Comparison of ENCODE assay signal across 13 cellular contexts in genomic region chr7:22866965-22867364, GRCh38. TPM values are rescaled to one million over a fixed set of nuclear protein-coding genes. Genes with fewer than 3 reads are reported as not detected.
A peak's percentile ranks its signal among the peaks of the same experiment; 100 is the strongest.
DNase-seq lines count a peak whose midpoint lies in the region; ATAC-seq and TF ChIP-seq lines count a peak whose summit lies in the region.
"Had no signal": no experiment of that assay in that cellular context is flagged by ENCODE, and none has a peak within 500 bp of the region (broad histone marks: within the 10 kb centered on the region; RNA-seq: fewer than 3 reads in every experiment).

No MANE protein-coding gene starts in this region.

- peak overlapping the region in 2 of 11 experiments; percentile 43 to 54; a peak in 2 of 22 replicates for H3K27ac ChIP-seq in BLaER1 treated with 17β-estradiol and CSF1 and Interleukin-3, amounts not matched to agents 10 nM and 100 nM
- H3K27ac ChIP-seq in brain microvascular endothelial cell: peak overlapping the region; percentile 3
- H3K27ac ChIP-seq in heart left ventricle: peak overlapping the region; percentile 43 to 90 (median 75)
- H3K27ac ChIP-seq: C4-2B had no signal

- no peak overlapping the region for H3K27ac Mint-ChIP-seq in natural killer cell treated with Interleukin-12 subunit alpha and Interleukin-12 subunit beta and Interleukin-15 and Interleukin-18, amount 100 ng/mL, for 72 hours

- H3K36me3 ChIP-seq in BLaER1 treated with 17β-estradiol and CSF1 and Interleukin-3, amounts not matched to agents 10 nM and 100 nM: peaks cover 0 to 40% (median 26%) of the 10 kb centered on the region in 11 experiments; a peak in 18 of 22 replicates
- H3K36me3 ChIP-seq in brain microvascular endothelial cell (replicated peaks): no peaks in the 10 kb centered on the region
- no peaks in the 10 kb centered on the region for H3K36me3 ChIP-seq in heart left ventricle
- H3K36me3 ChIP-seq: thyroid gland had no signal

- peaks cover 0 to 6% of the 10 kb centered on the region in 2 donors for H3K4me1 Mint-ChIP-seq in natural killer cell treated with Interleukin-12 subunit alpha and Interleukin-12 subunit beta and Interleukin-15 and Interleukin-18, amount 100 ng/mL, for 72 hours (ENCODE audit: low read depth in 2 of 2)

- no peak overlapping the region for H3K9ac ChIP-seq in BLaER1 treated with 17β-estradiol and CSF1 and Interleukin-3, amounts not matched to agents 10 nM and 100 nM

- no peaks in the 10 kb centered on the region; a peak in 2 of 22 replicates for H4K20me1 ChIP-seq in BLaER1 treated with 17β-estradiol and CSF1 and Interleukin-3, amounts not matched to agents 10 nM and 100 nM

- TF ChIP-seq POLR2A in heart left ventricle (IDR thresholded peaks at IDR 0.05): no peak

- H3K9me3 ChIP-seq in BLaER1 treated with 17β-estradiol and CSF1 and Interleukin-3, amounts not matched to agents 10 nM and 100 nM (replicated peaks in 1 of 11): peaks cover 3 to 22% (median 13%) of the 10 kb centered on the region in 11 experiments; a peak in 16 of 22 replicates
- H3K9me3 ChIP-seq in heart left ventricle: no peaks in the 10 kb centered on the region
- H3K9me3 ChIP-seq: thyroid gland had no signal

- H3K4me3 Mint-ChIP-seq in natural killer cell treated with Interleukin-12 subunit alpha and Interleukin-12 subunit beta and Interleukin-15 and Interleukin-18, amount 100 ng/mL, for 72 hours: no peak overlapping the region

- H3K4me2 ChIP-seq in BLaER1 treated with 17β-estradiol and CSF1 and Interleukin-3, amounts not matched to agents 10 nM and 100 nM: peak overlapping the region in 9 of 11 experiments; percentile 2 to 72 (median 55); a peak in 16 of 22 replicates

- in situ Hi-C loops in brain microvascular endothelial cell (cut with HindIII; ENCODE audit: low pct_ligation_motif_present, low sequenced_read_pairs): loop anchor here (25.0 kb wide), 1 partner anchor 195 kb away; no protein-coding TSS in a partner anchor

- peak in 3 of 4 donors; percentile 72 to 86 (median 74) for ATAC-seq in heart left ventricle
- ATAC-seq in natural killer cell treated with Interleukin-12 subunit alpha and Interleukin-12 subunit beta and Interleukin-15 and Interleukin-18, amount 100 ng/mL, for 72 hours: no peak

- DNase-seq in brain microvascular endothelial cell (peak; percentile 34), heart left ventricle (no peak), skeletal muscle cell (ENCODE audit: low read depth) (peak; percentile 62), anterior cingulate cortex (lab: John Stamatoyannopoulos, UW) (no peak), SHP77 treated with DMSO at 0.1 percent for 48 hours (lab: John Stamatoyannopoulos, UW) (no peak), NCI-H2029 treated with DMSO at 0.1 percent for 48 hours (lab: John Stamatoyannopoulos, UW) (no peak)
- no peak for DNase-seq in natural killer cell treated with Interleukin-12 subunit alpha and Interleukin-12 subunit beta and Interleukin-15 and Interleukin-18, amount 100 ng/mL, for 72 hours (ENCODE audit: low spot score)
- DNase-seq: activated gamma-delta T cell, MV-4-11, thyroid gland had no signal

- no peaks in the 10 kb centered on the region for H3K9me3 Mint-ChIP-seq in natural killer cell treated with Interleukin-12 subunit alpha and Interleukin-12 subunit beta and Interleukin-15 and Interleukin-18, amount 100 ng/mL, for 72 hours

- H3K4me3 ChIP-seq in BLaER1 treated with 17β-estradiol and CSF1 and Interleukin-3, amounts not matched to agents 10 nM and 100 nM: no peak overlapping the region
- H3K4me3 ChIP-seq in brain microvascular endothelial cell (ENCODE audit: low read depth, low read length): no peak overlapping the region
- H3K4me3 ChIP-seq in heart left ventricle: no peak overlapping the region
- no peak overlapping the region for H3K4me3 ChIP-seq in skeletal muscle cell (ENCODE audit: low read depth, low read length)
- H3K4me3 ChIP-seq: lung, thyroid gland had no signal

- no peaks in the 10 kb centered on the region for H3K36me3 Mint-ChIP-seq in natural killer cell treated with Interleukin-12 subunit alpha and Interleukin-12 subunit beta and Interleukin-15 and Interleukin-18, amount 100 ng/mL, for 72 hours

- intact Hi-C loops in heart left ventricle (cut with DNase I): loop anchor here in 3 of 10 donors (5.0 to 10.0 kb wide), 3 partner anchors 78 to 145 kb away; partner anchors contain the start of gene HYCC1 (in 1 of the 3)

- 40 to 52% (median 51%) methylated on average over 4 of the region's 4 CpGs for WGBS in heart left ventricle, 4 donors

- TF ChIP-seq CTCF in brain microvascular endothelial cell (IDR thresholded peaks at IDR 0.05; ENCODE audit: low read depth, low read length, missing control alignments): no peak
- no peak for TF ChIP-seq CTCF in heart left ventricle (IDR thresholded peaks at IDR 0.05)

- no peaks in the 10 kb centered on the region for H3K27me3 ChIP-seq in BLaER1 treated with 17β-estradiol and CSF1 and Interleukin-3, amounts not matched to agents 10 nM and 100 nM
- H3K27me3 ChIP-seq in brain microvascular endothelial cell (replicated peaks): no peaks in the 10 kb centered on the region
- H3K27me3 ChIP-seq in heart left ventricle: no peaks in the 10 kb centered on the region
- H3K27me3 ChIP-seq: thyroid gland had no signal

- H3K4me1 ChIP-seq in BLaER1 treated with 17β-estradiol and CSF1 and Interleukin-3, amounts not matched to agents 10 nM and 100 nM: peaks cover 27 to 58% (median 45%) of the 10 kb centered on the region in 10 experiments
- peaks cover 0 to 31% (median 22%) of the 10 kb centered on the region in 12 donors for H3K4me1 ChIP-seq in heart left ventricle

- no peaks in the 10 kb centered on the region for H3K27me3 Mint-ChIP-seq in natural killer cell treated with Interleukin-12 subunit alpha and Interleukin-12 subunit beta and Interleukin-15 and Interleukin-18, amount 100 ng/mL, for 72 hours

RNA-seq across cellular contexts. Expression of gene TOMM7, which starts 44.3 kb away (rescaled TPM):
- 100 to 1,000 TPM; 137 to 529 (median 399) TPM for total RNA-seq in heart left ventricle
- 100 to 1,000 TPM; 253 to 341 TPM for polyA plus RNA-seq in heart left ventricle
- 100 to 1,000 TPM; 136 to 203 TPM for total RNA-seq in natural killer cell treated with Interleukin-12 subunit alpha and Interleukin-12 subunit beta and Interleukin-15 and Interleukin-18, amount 100 ng/mL, for 72 hours

Comparison
In these comparisons a context has a peak if more than half of its experiments do, and no peak if none do; other contexts are left out.
1. DNase-seq: peak in brain microvascular endothelial cell (single experiment) and skeletal muscle cell (single experiment); none in heart left ventricle (0 of 5), anterior cingulate cortex (0 of 58), SHP77 treated with DMSO at 0.1 percent for 48 hours (single experiment), natural killer cell treated with Interleukin-12 subunit alpha and Interleukin-12 subunit beta and Interleukin-15 and Interleukin-18, amount 100 ng/mL, for 72 hours (single experiment) and NCI-H2029 treated with DMSO at 0.1 percent for 48 hours (single experiment).
2. ATAC-seq: peak in heart left ventricle (3 of 4); none in natural killer cell treated with Interleukin-12 subunit alpha and Interleukin-12 subunit beta and Interleukin-15 and Interleukin-18, amount 100 ng/mL, for 72 hours (0 of 2).